ENCODE assay signal across 1 cellular context in the genomic region with DNA sequence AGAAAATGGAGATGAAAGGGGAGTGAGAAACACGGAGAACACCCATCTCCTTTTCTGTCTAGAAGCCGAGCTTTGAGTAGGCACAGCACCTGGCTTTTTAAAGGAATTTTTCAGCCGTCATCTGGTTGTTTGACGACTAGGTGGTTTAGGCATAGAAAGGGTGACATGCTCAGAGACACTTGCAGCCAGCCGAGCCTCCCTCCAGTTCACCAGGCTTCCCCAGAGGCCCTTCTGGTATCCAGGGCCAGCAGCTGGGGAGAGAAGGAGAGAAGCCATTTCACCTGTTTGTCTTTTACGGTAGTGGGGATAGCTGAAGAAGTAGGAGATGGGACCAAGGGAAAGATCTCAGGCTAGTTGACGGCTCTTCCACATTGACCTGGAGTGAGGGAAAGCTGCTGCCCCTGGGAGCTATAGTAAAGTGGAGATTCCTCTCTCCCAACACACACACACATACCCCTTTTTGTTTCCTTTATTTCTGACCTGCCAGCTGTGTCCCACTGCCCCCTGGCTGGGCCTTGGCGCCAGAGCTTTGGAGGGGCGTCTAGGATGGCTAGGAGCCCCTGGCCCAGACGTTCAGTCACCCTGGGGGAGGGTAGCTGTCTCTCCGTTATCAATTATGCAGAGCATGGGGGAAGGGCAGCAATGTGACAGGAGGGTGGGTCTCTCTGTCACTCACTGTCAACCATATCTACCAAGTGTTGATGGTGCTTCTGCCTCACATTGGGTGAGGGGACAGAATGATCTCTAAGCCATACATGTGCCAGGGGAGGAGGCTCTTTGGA.
A peak's percentile ranks its signal among the peaks of the same experiment; 100 is the strongest.
TF ChIP-seq lines count a peak whose summit lies in the region.

No MANE protein-coding gene starts in this region.

TF ChIP-seq in K562, 482 proteins besides CTCF, POLR2A, EP300 and RAD21:
- TF ChIP-seq MEIS2 (IDR thresholded peaks at IDR 0.05; ENCODE audit: partially characterized antibody) = peak; percentile 94
- TF ChIP-seq STAT5A (IDR thresholded peaks at IDR 0.05; ENCODE audit: borderline replicate concordance, low read length) = no peak
- TF ChIP-seq SMAD4 (CRISPR knock-in tag; conservative IDR thresholded peaks at IDR 0.05) = peak; percentile 25; the same call in 1 of the 2 replicates
- no peak for TF ChIP-seq SREBF1 (IDR thresholded peaks at IDR 0.05; ENCODE audit: borderline replicate concordance, low read depth, low read length)
- TF ChIP-seq SOX6 (IDR thresholded peaks at IDR 0.05) = no peak
- 0 out of 2 replicates have a peak, but pooled peaks have one; percentile 13 for TF ChIP-seq ZNF583 (CRISPR knock-in tag; IDR thresholded peaks at IDR 0.05)
- TF ChIP-seq, protein P1, sequence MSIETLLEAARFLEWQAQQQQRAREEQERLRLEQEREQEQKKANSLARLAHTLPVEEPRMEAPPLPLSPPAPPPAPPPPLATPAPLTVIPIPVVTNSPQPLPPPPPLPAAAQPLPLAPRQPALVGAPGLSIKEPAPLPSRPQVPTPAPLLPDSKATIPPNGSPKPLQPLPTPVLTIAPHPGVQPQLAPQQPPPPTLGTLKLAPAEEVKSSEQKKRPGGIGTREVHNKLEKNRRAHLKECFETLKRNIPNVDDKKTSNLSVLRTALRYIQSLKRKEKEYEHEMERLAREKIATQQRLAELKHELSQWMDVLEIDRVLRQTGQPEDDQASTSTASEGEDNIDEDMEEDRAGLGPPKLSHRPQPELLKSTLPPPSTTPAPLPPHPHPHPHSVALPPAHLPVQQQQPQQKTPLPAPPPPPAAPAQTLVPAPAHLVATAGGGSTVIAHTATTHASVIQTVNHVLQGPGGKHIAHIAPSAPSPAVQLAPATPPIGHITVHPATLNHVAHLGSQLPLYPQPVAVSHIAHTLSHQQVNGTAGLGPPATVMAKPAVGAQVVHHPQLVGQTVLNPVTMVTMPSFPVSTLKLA (conservative IDR thresholded peaks at IDR 0.05) = peak in 1 of 2 experiments; percentile 49; a peak in 2 of 4 replicates
- 0 out of 2 replicates have a peak, but pooled peaks have one; percentile 26 for TF ChIP-seq MEF2D (tag; conservative IDR thresholded peaks at IDR 0.05; ENCODE audit: low read depth)
- no peak for TF ChIP-seq TAL1 (IDR thresholded peaks at IDR 0.05)
- TF ChIP-seq, protein P2, sequence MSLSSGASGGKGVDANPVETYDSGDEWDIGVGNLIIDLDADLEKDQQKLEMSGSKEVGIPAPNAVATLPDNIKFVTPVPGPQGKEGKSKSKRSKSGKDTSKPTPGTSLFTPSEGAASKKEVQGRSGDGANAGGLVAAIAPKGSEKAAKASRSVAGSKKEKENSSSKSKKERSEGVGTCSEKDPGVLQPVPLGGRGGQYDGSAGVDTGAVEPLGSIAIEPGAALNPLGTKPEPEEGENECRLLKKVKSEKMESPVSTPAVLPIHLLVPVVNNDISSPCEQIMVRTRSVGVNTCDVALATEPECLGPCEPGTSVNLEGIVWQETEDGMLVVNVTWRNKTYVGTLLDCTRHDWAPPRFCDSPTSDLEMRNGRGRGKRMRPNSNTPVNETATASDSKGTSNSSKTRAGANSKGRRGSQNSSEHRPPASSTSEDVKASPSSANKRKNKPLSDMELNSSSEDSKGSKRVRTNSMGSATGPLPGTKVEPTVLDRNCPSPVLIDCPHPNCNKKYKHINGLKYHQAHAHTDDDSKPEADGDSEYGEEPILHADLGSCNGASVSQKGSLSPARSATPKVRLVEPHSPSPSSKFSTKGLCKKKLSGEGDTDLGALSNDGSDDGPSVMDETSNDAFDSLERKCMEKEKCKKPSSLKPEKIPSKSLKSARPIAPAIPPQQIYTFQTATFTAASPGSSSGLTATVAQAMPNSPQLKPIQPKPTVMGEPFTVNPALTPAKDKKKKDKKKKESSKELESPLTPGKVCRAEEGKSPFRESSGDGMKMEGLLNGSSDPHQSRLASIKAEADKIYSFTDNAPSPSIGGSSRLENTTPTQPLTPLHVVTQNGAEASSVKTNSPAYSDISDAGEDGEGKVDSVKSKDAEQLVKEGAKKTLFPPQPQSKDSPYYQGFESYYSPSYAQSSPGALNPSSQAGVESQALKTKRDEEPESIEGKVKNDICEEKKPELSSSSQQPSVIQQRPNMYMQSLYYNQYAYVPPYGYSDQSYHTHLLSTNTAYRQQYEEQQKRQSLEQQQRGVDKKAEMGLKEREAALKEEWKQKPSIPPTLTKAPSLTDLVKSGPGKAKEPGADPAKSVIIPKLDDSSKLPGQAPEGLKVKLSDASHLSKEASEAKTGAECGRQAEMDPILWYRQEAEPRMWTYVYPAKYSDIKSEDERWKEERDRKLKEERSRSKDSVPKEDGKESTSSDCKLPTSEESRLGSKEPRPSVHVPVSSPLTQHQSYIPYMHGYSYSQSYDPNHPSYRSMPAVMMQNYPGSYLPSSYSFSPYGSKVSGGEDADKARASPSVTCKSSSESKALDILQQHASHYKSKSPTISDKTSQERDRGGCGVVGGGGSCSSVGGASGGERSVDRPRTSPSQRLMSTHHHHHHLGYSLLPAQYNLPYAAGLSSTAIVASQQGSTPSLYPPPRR (CRISPR knock-in tag; IDR thresholded peaks at IDR 0.05; ENCODE audit: borderline replicate concordance) = 0 out of 2 replicates have a peak, but pooled peaks have one; percentile 44
- TF ChIP-seq KAT8 (IDR thresholded peaks at IDR 0.05; ENCODE audit: low read depth) = no peak
- TF ChIP-seq TRIM24 (IDR thresholded peaks at IDR 0.05) = peak in 1 of 2 experiments; percentile 37; a peak in 1 of 4 replicates
- no peak for TF ChIP-seq ZNF146 (CRISPR knock-in tag; IDR thresholded peaks at IDR 0.05; ENCODE audit: unreplicated experiment)
- TF ChIP-seq, protein P3, sequence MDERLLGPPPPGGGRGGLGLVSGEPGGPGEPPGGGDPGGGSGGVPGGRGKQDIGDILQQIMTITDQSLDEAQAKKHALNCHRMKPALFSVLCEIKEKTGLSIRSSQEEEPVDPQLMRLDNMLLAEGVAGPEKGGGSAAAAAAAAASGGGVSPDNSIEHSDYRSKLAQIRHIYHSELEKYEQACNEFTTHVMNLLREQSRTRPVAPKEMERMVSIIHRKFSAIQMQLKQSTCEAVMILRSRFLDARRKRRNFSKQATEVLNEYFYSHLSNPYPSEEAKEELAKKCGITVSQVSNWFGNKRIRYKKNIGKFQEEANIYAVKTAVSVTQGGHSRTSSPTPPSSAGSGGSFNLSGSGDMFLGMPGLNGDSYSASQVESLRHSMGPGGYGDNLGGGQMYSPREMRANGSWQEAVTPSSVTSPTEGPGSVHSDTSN (CRISPR knock-in tag; IDR thresholded peaks at IDR 0.05; ENCODE audit: low read depth) = no peak; the same call in 1 of the 2 replicates
- TF ChIP-seq, protein P3 (tag; conservative IDR thresholded peaks at IDR 0.05; ENCODE audit: low read depth) = peak; percentile 87
- TF ChIP-seq DPF2 (IDR thresholded peaks at IDR 0.05) = peak; percentile 59; the same call in 1 of the 2 replicates
- peak; percentile 30 for TF ChIP-seq RBBP5 (IDR thresholded peaks at IDR 0.05; ENCODE audit: borderline replicate concordance, insufficient read depth, low read length, poor library complexity, severe bottlenecking)
- no peak for TF ChIP-seq PCBP2 (IDR thresholded peaks at IDR 0.05; ENCODE audit: low read depth, low read length, poor library complexity, severe bottlenecking)
- TF ChIP-seq, protein P4, sequence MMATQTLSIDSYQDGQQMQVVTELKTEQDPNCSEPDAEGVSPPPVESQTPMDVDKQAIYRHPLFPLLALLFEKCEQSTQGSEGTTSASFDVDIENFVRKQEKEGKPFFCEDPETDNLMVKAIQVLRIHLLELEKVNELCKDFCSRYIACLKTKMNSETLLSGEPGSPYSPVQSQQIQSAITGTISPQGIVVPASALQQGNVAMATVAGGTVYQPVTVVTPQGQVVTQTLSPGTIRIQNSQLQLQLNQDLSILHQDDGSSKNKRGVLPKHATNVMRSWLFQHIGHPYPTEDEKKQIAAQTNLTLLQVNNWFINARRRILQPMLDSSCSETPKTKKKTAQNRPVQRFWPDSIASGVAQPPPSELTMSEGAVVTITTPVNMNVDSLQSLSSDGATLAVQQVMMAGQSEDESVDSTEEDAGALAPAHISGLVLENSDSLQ (IDR thresholded peaks at IDR 0.05) = peak; percentile 95
- TF ChIP-seq ZNF384 (IDR thresholded peaks at IDR 0.05; ENCODE audit: low read depth, low read length) = no peak
- TF ChIP-seq SIN3A (IDR thresholded peaks at IDR 0.05; ENCODE audit: borderline replicate concordance in 2 of 2, control insufficient read depth in 1 of 2, low read depth in 2 of 2, low read length in 2 of 2) = peak; percentile 4 to 14; a peak in 1 of 4 replicates
- no peak for TF ChIP-seq HNRNPUL1 (IDR thresholded peaks at IDR 0.05; ENCODE audit: low read length)
- TF ChIP-seq RAD51 (IDR thresholded peaks at IDR 0.05; ENCODE audit: borderline replicate concordance, low read depth) = no peak
- no peak for TF ChIP-seq ERF (CRISPR knock-in tag; IDR thresholded peaks at IDR 0.05)
- no peak for TF ChIP-seq ZNF584 (CRISPR knock-in tag; IDR thresholded peaks at IDR 0.05; ENCODE audit: low read depth)
- 0 out of 2 replicates have a peak, but pooled peaks have one; percentile 14 for TF ChIP-seq LEF1 (IDR thresholded peaks at IDR 0.05)
- TF ChIP-seq, protein P5, sequence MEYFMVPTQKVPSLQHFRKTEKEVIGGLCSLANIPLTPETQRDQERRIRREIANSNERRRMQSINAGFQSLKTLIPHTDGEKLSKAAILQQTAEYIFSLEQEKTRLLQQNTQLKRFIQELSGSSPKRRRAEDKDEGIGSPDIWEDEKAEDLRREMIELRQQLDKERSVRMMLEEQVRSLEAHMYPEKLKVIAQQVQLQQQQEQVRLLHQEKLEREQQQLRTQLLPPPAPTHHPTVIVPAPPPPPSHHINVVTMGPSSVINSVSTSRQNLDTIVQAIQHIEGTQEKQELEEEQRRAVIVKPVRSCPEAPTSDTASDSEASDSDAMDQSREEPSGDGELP (CRISPR knock-in tag; IDR thresholded peaks at IDR 0.05; ENCODE audit: borderline replicate concordance) = peak; percentile 62; the same call in 1 of the 2 replicates
- no peak for TF ChIP-seq ZNF41 (CRISPR knock-in tag; conservative IDR thresholded peaks at IDR 0.05)
- TF ChIP-seq CHD2 (IDR thresholded peaks at IDR 0.05; ENCODE audit: low read depth, low read length) = peak; percentile 40; the same call in 1 of the 2 replicates
- TF ChIP-seq FOXA1 (IDR thresholded peaks at IDR 0.05; ENCODE audit: borderline replicate concordance) = no peak
- TF ChIP-seq NCOR1 (IDR thresholded peaks at IDR 0.05) = no peak
- peak; percentile 68; the same call in 1 of the 2 replicates for TF ChIP-seq ZBTB7A (IDR thresholded peaks at IDR 0.05; ENCODE audit: borderline replicate concordance, control insufficient read depth, low read depth, low read length)
- TF ChIP-seq ARID1B (IDR thresholded peaks at IDR 0.05) = 0 out of 2 replicates have a peak, but pooled peaks have one; percentile 30
- TF ChIP-seq MECOM (CRISPR knock-in tag; IDR thresholded peaks at IDR 0.05) = peak; percentile 51; the same call in 1 of the 2 replicates
- TF ChIP-seq, protein P6, sequence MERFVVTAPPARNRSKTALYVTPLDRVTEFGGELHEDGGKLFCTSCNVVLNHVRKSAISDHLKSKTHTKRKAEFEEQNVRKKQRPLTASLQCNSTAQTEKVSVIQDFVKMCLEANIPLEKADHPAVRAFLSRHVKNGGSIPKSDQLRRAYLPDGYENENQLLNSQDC (CRISPR knock-in tag; IDR thresholded peaks at IDR 0.05) = no peak
- TF ChIP-seq GTF2E2 (tag; IDR thresholded peaks at IDR 0.05) = 0 out of 2 replicates have a peak, but pooled peaks have one; percentile 7
- TF ChIP-seq, protein P7, sequence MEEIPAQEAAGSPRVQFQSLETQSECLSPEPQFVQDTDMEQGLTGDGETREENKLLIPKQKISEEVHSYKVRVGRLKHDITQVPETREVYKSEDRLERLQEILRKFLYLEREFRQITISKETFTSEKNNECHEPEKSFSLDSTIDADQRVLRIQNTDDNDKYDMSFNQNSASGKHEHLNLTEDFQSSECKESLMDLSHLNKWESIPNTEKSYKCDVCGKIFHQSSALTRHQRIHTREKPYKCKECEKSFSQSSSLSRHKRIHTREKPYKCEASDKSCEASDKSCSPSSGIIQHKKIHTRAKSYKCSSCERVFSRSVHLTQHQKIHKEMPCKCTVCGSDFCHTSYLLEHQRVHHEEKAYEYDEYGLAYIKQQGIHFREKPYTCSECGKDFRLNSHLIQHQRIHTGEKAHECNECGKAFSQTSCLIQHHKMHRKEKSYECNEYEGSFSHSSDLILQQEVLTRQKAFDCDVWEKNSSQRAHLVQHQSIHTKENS (CRISPR knock-in tag; IDR thresholded peaks at IDR 0.05) = no peak
- peak; percentile 23; the same call in 1 of the 2 replicates for TF ChIP-seq CBFA2T3 (IDR thresholded peaks at IDR 0.05)
- TF ChIP-seq, protein P8, sequence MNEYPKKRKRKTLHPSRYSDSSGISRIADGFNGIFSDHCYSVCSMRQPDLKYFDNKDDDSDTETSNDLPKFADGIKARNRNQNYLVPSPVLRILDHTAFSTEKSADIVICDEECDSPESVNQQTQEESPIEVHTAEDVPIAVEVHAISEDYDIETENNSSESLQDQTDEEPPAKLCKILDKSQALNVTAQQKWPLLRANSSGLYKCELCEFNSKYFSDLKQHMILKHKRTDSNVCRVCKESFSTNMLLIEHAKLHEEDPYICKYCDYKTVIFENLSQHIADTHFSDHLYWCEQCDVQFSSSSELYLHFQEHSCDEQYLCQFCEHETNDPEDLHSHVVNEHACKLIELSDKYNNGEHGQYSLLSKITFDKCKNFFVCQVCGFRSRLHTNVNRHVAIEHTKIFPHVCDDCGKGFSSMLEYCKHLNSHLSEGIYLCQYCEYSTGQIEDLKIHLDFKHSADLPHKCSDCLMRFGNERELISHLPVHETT (CRISPR knock-in tag; conservative IDR thresholded peaks at IDR 0.05 in 1 of 2, IDR thresholded peaks at IDR 0.05 in 1 of 2) = no peak
- TF ChIP-seq MYNN (IDR thresholded peaks at IDR 0.05) = 0 out of 2 replicates have a peak, but pooled peaks have one; percentile 23
- TF ChIP-seq MYNN (CRISPR knock-in tag; IDR thresholded peaks at IDR 0.05) = no peak
- peak in 1 of 2 experiments; percentile 22; a peak in 1 of 4 replicates for TF ChIP-seq HDAC1 (IDR thresholded peaks at IDR 0.05)
TF ChIP-seq in K562: peak in this region for 22.
